In genomic region chr10:101094113-101094512, GRCh38 we compare ENCODE assay signal across 1 cellular context.
TF ChIP-seq lines count a peak whose summit lies in the region.

No MANE protein-coding gene starts in this region.

TF ChIP-seq in GM23338, 12 proteins besides CTCF, POLR2A, EP300 and RAD21:
- TF ChIP-seq CREB1 (CRISPR knock-in tag; IDR thresholded peaks at IDR 0.05; ENCODE audit: low read depth): no peak
- no peak for TF ChIP-seq ZNF114 (CRISPR knock-in tag; IDR thresholded peaks at IDR 0.05)
- TF ChIP-seq ZNF331 (CRISPR knock-in tag; IDR thresholded peaks at IDR 0.05; ENCODE audit: low read depth): no peak
- TF ChIP-seq EZH2phosphoT487 (IDR thresholded peaks at IDR 0.05; ENCODE audit: unreplicated experiment): no peak
- no peak for TF ChIP-seq REST (IDR thresholded peaks at IDR 0.05; ENCODE audit: unreplicated experiment)
- no peak for TF ChIP-seq ETS1 (IDR thresholded peaks at IDR 0.05)
- TF ChIP-seq POLR2AphosphoS5 (IDR thresholded peaks at IDR 0.05; ENCODE audit: low read depth): no peak
- TF ChIP-seq JUNB (IDR thresholded peaks at IDR 0.05; ENCODE audit: unreplicated experiment): no peak
- TF ChIP-seq NANOG (IDR thresholded peaks at IDR 0.05; ENCODE audit: borderline replicate concordance): no peak
- no peak for TF ChIP-seq STAT1 (IDR thresholded peaks at IDR 0.05; ENCODE audit: unreplicated experiment)
